In genomic region chr9:87594662-87595061, GRCh38 we compare ENCODE assay signal across 18 cellular contexts.
DNase-seq lines count a peak whose midpoint lies in the region; ATAC-seq, FAIRE-seq and TF ChIP-seq lines count a peak whose summit lies in the region.
"Had no signal": no experiment of that assay in that cellular context is flagged by ENCODE, and none has a peak within 500 bp of the region (broad histone marks: within the 10 kb centered on the region; RNA-seq: fewer than 3 reads in every experiment).

No MANE protein-coding gene starts in this region.

- BruUV-seq in Calu3 (replicated peaks; lab: Mats Ljungman, UMichigan) = no TSS peak

- H3K4me3 ChIP-seq in lower lobe of right lung (no peak overlapping the region), sigmoid colon (no peak overlapping the region), kidney (ENCODE audit: low read length in 2 of 2) (no peak overlapping the region), adrenal gland (no peak overlapping the region)
- H3K4me3 ChIP-seq: tibial nerve had no signal

- H3K9me3 Mint-ChIP-seq in Calu3 (ENCODE audit: low read depth, unreplicated experiment) = no peaks in the 10 kb centered on the region
- no peaks in the 10 kb centered on the region for H3K9me3 Mint-ChIP-seq in dendritic cell treated with granulocyte-macrophage colony-stimulating factor and Interleukin-4, amounts not matched to agents 40 ng/mL and 50 ng/mL, for 4 days
- H3K9me3 Mint-ChIP-seq in naive thymus-derived CD8-positive, alpha-beta T cell = no peaks in the 10 kb centered on the region
- H3K9me3 Mint-ChIP-seq: activated T-helper 1 cell treated with anti-CD3 and anti-CD28 coated beads, Interleukin-12 subunit alpha, Interleukin-12 subunit beta, Interleukin-2, Interleukin-4 antibody, amounts not matched to agents 30 ng/mL and 10 ng/mL and 1 ng/mL, durations not matched to agents 14 hours and 24 hours and 36 hours had no signal

- H3K4me3 Mint-ChIP-seq in Calu3 (ENCODE audit: low read depth, unreplicated experiment) = no peak overlapping the region
- H3K4me3 Mint-ChIP-seq in dendritic cell treated with granulocyte-macrophage colony-stimulating factor and Interleukin-4, amounts not matched to agents 40 ng/mL and 50 ng/mL, for 4 days = no peak overlapping the region
- no peak overlapping the region for H3K4me3 Mint-ChIP-seq in naive thymus-derived CD8-positive, alpha-beta T cell
- H3K4me3 Mint-ChIP-seq: activated naive CD8-positive, alpha-beta T cell; activated T-helper 1 cell treated with anti-CD3 and anti-CD28 coated beads, Interleukin-12 subunit alpha, Interleukin-12 subunit beta, Interleukin-2, Interleukin-4 antibody, amounts not matched to agents 30 ng/mL and 10 ng/mL and 1 ng/mL, durations not matched to agents 14 hours and 24 hours and 36 hours had no signal

- H3K27me3 ChIP-seq in lower lobe of right lung (ENCODE audit: low read depth) = no peaks in the 10 kb centered on the region
- no peaks in the 10 kb centered on the region for H3K27me3 ChIP-seq in sigmoid colon
- H3K27me3 ChIP-seq in adrenal gland = no peaks in the 10 kb centered on the region
- H3K27me3 ChIP-seq: tibial nerve had no signal

- POLR2A ChIA-PET in naive thymus-derived CD8-positive, alpha-beta T cell (lab: Charles Lee) = no interaction called here

- intact Hi-C loops in Calu3 (cut with micrococcal nuclease; ENCODE audit: unreplicated experiment) (loop anchor here (5.0 kb wide), 1 partner anchor 68 kb away; no protein-coding TSS in a partner anchor), lower lobe of right lung (cut with DNase I) (no loop called here), sigmoid colon (cut with DNase I) (loop anchor here (5.0 kb wide), 1 partner anchor 97 kb away; the partner anchor contains the start of gene DAPK1), kidney (cut with DNase I) (no loop called here), adrenal gland (cut with DNase I) (no loop called here)
- intact Hi-C loops in dendritic cell treated with granulocyte-macrophage colony-stimulating factor and Interleukin-4, amounts not matched to agents 40 ng/mL and 50 ng/mL, for 4 days (cut with micrococcal nuclease) = no loop called here

- no peak for TF ChIP-seq POLR2A in sigmoid colon (IDR thresholded peaks at IDR 0.05)
- TF ChIP-seq POLR2A in adrenal gland (IDR thresholded peaks at IDR 0.05) = no peak

- no peak for ATAC-seq in lower lobe of right lung
- ATAC-seq in naive thymus-derived CD8-positive, alpha-beta T cell = no peak

- CTCF ChIA-PET in Calu3 (lab: Charles Lee) = no interaction called here

- H3K9ac ChIP-seq in kidney (ENCODE audit: low read length in 2 of 2) = peak overlapping the region in 1 of 2 donors; percentile 14

- TF ChIP-seq EP300 in sigmoid colon (IDR thresholded peaks at IDR 0.05) = no peak

- H3K9me3 ChIP-seq in lower lobe of right lung = no peaks in the 10 kb centered on the region
- no peaks in the 10 kb centered on the region for H3K9me3 ChIP-seq in sigmoid colon
- H3K9me3 ChIP-seq in kidney (ENCODE audit: control insufficient read depth in 1 of 2, low read length in 2 of 2) = no peaks in the 10 kb centered on the region
- H3K9me3 ChIP-seq in adrenal gland (replicated peaks in 1 of 3) = no peaks in the 10 kb centered on the region
- H3K9me3 ChIP-seq: tibial nerve had no signal

- H3K36me3 Mint-ChIP-seq in Calu3 (ENCODE audit: insufficient read depth, unreplicated experiment) = peaks cover 20% of the 10 kb centered on the region
- H3K36me3 Mint-ChIP-seq in dendritic cell treated with granulocyte-macrophage colony-stimulating factor and Interleukin-4, amounts not matched to agents 40 ng/mL and 50 ng/mL, for 4 days (ENCODE audit: low read depth) = peaks cover 23% of the 10 kb centered on the region
- H3K36me3 Mint-ChIP-seq in naive thymus-derived CD8-positive, alpha-beta T cell = no peaks in the 10 kb centered on the region
- H3K36me3 Mint-ChIP-seq: activated naive CD8-positive, alpha-beta T cell had no signal

- H3K27ac ChIP-seq in lower lobe of right lung = peak overlapping the region; percentile 69
- H3K27ac ChIP-seq in sigmoid colon = peak overlapping the region; percentile 78 to 86 (median 81)
- H3K27ac ChIP-seq in kidney (ENCODE audit: low read depth in 2 of 2, low read length in 2 of 2) = no peak overlapping the region
- peak overlapping the region in 1 of 5 donors; percentile 65 for H3K27ac ChIP-seq in adrenal gland
- H3K27ac ChIP-seq: RWPE1 had no signal

- H3K27ac Mint-ChIP-seq in Calu3 (ENCODE audit: unreplicated experiment) = peak overlapping the region; percentile 27
- peak overlapping the region; percentile 68 for H3K27ac Mint-ChIP-seq in dendritic cell treated with granulocyte-macrophage colony-stimulating factor and Interleukin-4, amounts not matched to agents 40 ng/mL and 50 ng/mL, for 4 days
- H3K27ac Mint-ChIP-seq in naive thymus-derived CD8-positive, alpha-beta T cell = no peak overlapping the region
- H3K27ac Mint-ChIP-seq: activated naive CD8-positive, alpha-beta T cell; activated T-helper 1 cell treated with anti-CD3 and anti-CD28 coated beads, Interleukin-12 subunit alpha, Interleukin-12 subunit beta, Interleukin-2, Interleukin-4 antibody, amounts not matched to agents 30 ng/mL and 10 ng/mL and 1 ng/mL, durations not matched to agents 14 hours and 24 hours and 36 hours had no signal

- H3K36me3 ChIP-seq in lower lobe of right lung = no peaks in the 10 kb centered on the region
- no peaks in the 10 kb centered on the region for H3K36me3 ChIP-seq in sigmoid colon
- H3K36me3 ChIP-seq in kidney (ENCODE audit: control insufficient read depth in 1 of 2, insufficient read depth in 2 of 2, low read length in 2 of 2) = no peaks in the 10 kb centered on the region
- H3K36me3 ChIP-seq in adrenal gland (replicated peaks in 1 of 2) = no peaks in the 10 kb centered on the region
- H3K36me3 ChIP-seq: tibial nerve had no signal

- no peak for DNase-seq in Calu3
- no peak for DNase-seq in lower lobe of right lung
- DNase-seq in sigmoid colon = no peak
- no peak for DNase-seq in naive thymus-derived CD8-positive, alpha-beta T cell
- DNase-seq in NCI-H187 treated with DMSO at 0.1 percent for 48 hours (lab: John Stamatoyannopoulos, UW) = no peak
- DNase-seq in kidney = no peak
- no peak for DNase-seq in adrenal gland
- DNase-seq: NCI-H1417; NCI-H526; stimulated activated CD4-positive, alpha-beta T cell treated with anti-CD3 and anti-CD28 coated beads, Interleukin-1b, Interleukin-23, amount 100 ng/mL, for 48 hours; stimulated activated naive CD4-positive, alpha-beta T cell had no signal

- no peaks in the 10 kb centered on the region for H3K27me3 Mint-ChIP-seq in Calu3 (ENCODE audit: unreplicated experiment)
- H3K27me3 Mint-ChIP-seq in dendritic cell treated with granulocyte-macrophage colony-stimulating factor and Interleukin-4, amounts not matched to agents 40 ng/mL and 50 ng/mL, for 4 days = no peaks in the 10 kb centered on the region
- peaks cover 0 to 5% (median 0%) of the 10 kb centered on the region in 5 donors for H3K27me3 Mint-ChIP-seq in naive thymus-derived CD8-positive, alpha-beta T cell
- H3K27me3 Mint-ChIP-seq: activated naive CD8-positive, alpha-beta T cell had no signal

- no peak for FAIRE-seq in kidney (lab: Jason Lieb, UNC)
- FAIRE-seq: A204.1, GM18507 had no signal

- peaks cover 80% of the 10 kb centered on the region for H3K4me1 ChIP-seq in lower lobe of right lung
- H3K4me1 ChIP-seq in sigmoid colon = peaks cover 0 to 88% (median 84%) of the 10 kb centered on the region in 4 donors
- H3K4me1 ChIP-seq in kidney (ENCODE audit: control insufficient read depth in 1 of 2, insufficient read depth in 1 of 2, low read depth in 1 of 2, low read length in 2 of 2) = peaks cover 37 to 38% of the 10 kb centered on the region in 2 donors
- H3K4me1 ChIP-seq in adrenal gland (replicated peaks in 1 of 2) = peaks cover 7 to 59% of the 10 kb centered on the region in 2 donors

- H3K4me1 Mint-ChIP-seq in Calu3 (ENCODE audit: low read depth, unreplicated experiment) = peaks cover 63% of the 10 kb centered on the region
- peaks cover 72% of the 10 kb centered on the region for H3K4me1 Mint-ChIP-seq in dendritic cell treated with granulocyte-macrophage colony-stimulating factor and Interleukin-4, amounts not matched to agents 40 ng/mL and 50 ng/mL, for 4 days (ENCODE audit: low read depth)
- peaks cover 0 to 4% (median 3%) of the 10 kb centered on the region in 4 donors for H3K4me1 Mint-ChIP-seq in naive thymus-derived CD8-positive, alpha-beta T cell

- TF ChIP-seq CTCF in Calu3 (IDR thresholded peaks at IDR 0.05; ENCODE audit: unreplicated experiment) (no peak), lower lobe of right lung (IDR thresholded peaks at IDR 0.05) (no peak), sigmoid colon (IDR thresholded peaks at IDR 0.05) (no peak), kidney (IDR thresholded peaks at IDR 0.05; ENCODE audit: borderline replicate concordance, extremely low read depth, insufficient read depth) (no peak), adrenal gland (IDR thresholded peaks at IDR 0.05) (no peak)

Comparison
In these comparisons a context has a peak if more than half of its experiments do, and no peak if none do; other contexts are left out.
1. H3K27ac Mint-ChIP-seq: peak in Calu3 (single experiment) and dendritic cell treated with granulocyte-macrophage colony-stimulating factor and Interleukin-4, amounts not matched to agents 40 ng/mL and 50 ng/mL, for 4 days (single experiment); none in naive thymus-derived CD8-positive, alpha-beta T cell (0 of 10).
2. H3K27ac ChIP-seq: peak in lower lobe of right lung (single experiment) and sigmoid colon (4 of 4); none in kidney (0 of 2).
3. intact Hi-C loops: an anchor here in Calu3 (5.0 kb wide) and sigmoid colon (5.0 kb wide); none called in dendritic cell treated with granulocyte-macrophage colony-stimulating factor and Interleukin-4, amounts not matched to agents 40 ng/mL and 50 ng/mL, for 4 days, lower lobe of right lung, kidney and adrenal gland.